ENCODE assay signal across 35 cellular contexts in genomic region chr6:8159966-8160365, GRCh38.
"Had no signal": no experiment of that assay in that cellular context is flagged by ENCODE, and none has a peak within 500 bp of the region (broad histone marks: within the 10 kb centered on the region; RNA-seq: fewer than 3 reads in every experiment).

No MANE protein-coding gene starts in this region.

- H3K4me3 Mint-ChIP-seq: activated B cell treated with CpG ODN at 0.5 μM for 24 hours; activated CD4-positive, alpha-beta memory T cell treated with anti-CD3 and anti-CD28 coated beads for 36 hours; activated CD8-positive, alpha-beta memory T cell treated with anti-CD3 and anti-CD28 coated beads, Interleukin-2, amount 10 ng/mL, durations not matched to agents 7 days and 5 days; activated naive CD4-positive, alpha-beta T cell treated with anti-CD3 and anti-CD28 coated beads, Interleukin-2, amount 10 ng/mL, durations not matched to agents 7 days and 5 days; activated naive CD8-positive, alpha-beta T cell; activated naive CD8-positive, alpha-beta T cell treated with anti-CD3 and anti-CD28 coated beads, Interleukin-2, amount 50 U/mL, for 24 hours; brain had no signal

- H3K4me1 Mint-ChIP-seq: activated B cell treated with CpG ODN at 0.5 μM for 24 hours; activated CD8-positive, alpha-beta memory T cell treated with anti-CD3 and anti-CD28 coated beads, Interleukin-2, amount 10 ng/mL, durations not matched to agents 7 days and 5 days; activated naive CD4-positive, alpha-beta T cell treated with anti-CD3 and anti-CD28 coated beads, Interleukin-2, amount 10 ng/mL, durations not matched to agents 7 days and 5 days; activated naive CD8-positive, alpha-beta T cell treated with anti-CD3 and anti-CD28 coated beads, Interleukin-2, amount 50 U/mL, for 24 hours; brain had no signal

- FAIRE-seq: bronchial epithelial cell, RCC 7860 had no signal

- H3K27ac Mint-ChIP-seq: activated B cell treated with CpG ODN at 0.5 μM for 24 hours; activated CD4-positive, alpha-beta memory T cell treated with anti-CD3 and anti-CD28 coated beads for 36 hours; activated CD8-positive, alpha-beta memory T cell treated with anti-CD3 and anti-CD28 coated beads, Interleukin-2, amount 10 ng/mL, durations not matched to agents 7 days and 5 days; activated naive CD4-positive, alpha-beta T cell treated with anti-CD3 and anti-CD28 coated beads, Interleukin-2, amount 10 ng/mL, durations not matched to agents 7 days and 5 days; activated naive CD8-positive, alpha-beta T cell; activated naive CD8-positive, alpha-beta T cell treated with anti-CD3 and anti-CD28 coated beads, Interleukin-2, amount 50 U/mL, for 24 hours; brain had no signal

- H3K9me3 Mint-ChIP-seq: activated B cell treated with CpG ODN at 0.5 μM for 24 hours had no signal

- ATAC-seq: activated CD8-positive, alpha-beta memory T cell treated with anti-CD3 and anti-CD28 coated beads, Interleukin-2, amount 10 ng/mL, durations not matched to agents 7 days and 5 days; activated naive CD8-positive, alpha-beta T cell treated with anti-CD3 and anti-CD28 coated beads, Interleukin-2, amount 50 U/mL, for 24 hours had no signal

- H3K27me3 Mint-ChIP-seq: activated naive CD4-positive, alpha-beta T cell treated with anti-CD3 and anti-CD28 coated beads, Interleukin-2, amount 10 ng/mL, durations not matched to agents 7 days and 5 days had no signal

- H3K27ac ChIP-seq: RWPE1, VCaP had no signal

- DNase-seq: activated B cell treated with CpG ODN at 0.5 μM for 24 hours; activated CD4-positive, alpha-beta memory T cell treated with anti-CD3 and anti-CD28 coated beads for 36 hours; activated CD4-positive, alpha-beta T cell treated with anti-CD3 and anti-CD28 coated beads for 4 hours; activated CD4-positive, alpha-beta T cell treated with anti-CD3 and anti-CD28 coated beads, Interleukin-2, amount 50 U/mL, for 1 hour; activated CD4-positive, CD25-positive, alpha-beta regulatory T cell treated with anti-CD3 and anti-CD28 coated beads, Interleukin-2, amount 50 U/mL, for 72 hours; activated CD8-positive, alpha-beta memory T cell treated with anti-CD3 and anti-CD28 coated beads for 24 hours; activated CD8-positive, alpha-beta memory T cell treated with anti-CD3 and anti-CD28 coated beads, Interleukin-2, amount 10 ng/mL, durations not matched to agents 7 days and 5 days; activated CD8-positive, alpha-beta memory T cell treated with anti-CD3 and anti-CD28 coated beads, Interleukin-2, amount 50 U/mL, for 48 hours; activated effector memory CD4-positive, alpha-beta T cell treated with Interleukin-2 at 50 U/mL for 16 hours; activated naive CD4-positive, alpha-beta T cell treated with anti-CD3 and anti-CD28 coated beads, Interleukin-2, amount 10 ng/mL, durations not matched to agents 7 days and 5 days; activated naive CD8-positive, alpha-beta T cell treated with anti-CD3 and anti-CD28 coated beads, Interleukin-2, amount 50 U/mL, for 24 hours; activated T-cell treated with anti-CD3 and anti-CD28 coated beads, Interleukin-2, amount 50 U/mL, for 48 hours; anterior cingulate cortex; caudate nucleus; Karpas-422; NCI-H1105; NCI-H1417 treated with DMSO at 0.1 percent for 48 hours; NCI-H1694; NCI-H1930; NCI-H2081 treated with DMSO at 0.1 percent for 48 hours; NCI-H446 treated with DMSO at 0.1 percent for 48 hours; NCI-H524; NCI-H69; NCI-H82; Right ventricle myocardium superior; SW 1271; T-helper 1 cell; T-helper 2 cell; T-helper 9 cell had no signal

- H3K36me3 Mint-ChIP-seq: activated CD4-positive, alpha-beta memory T cell treated with anti-CD3 and anti-CD28 coated beads for 36 hours; activated CD8-positive, alpha-beta memory T cell treated with anti-CD3 and anti-CD28 coated beads, Interleukin-2, amount 10 ng/mL, durations not matched to agents 7 days and 5 days; activated naive CD4-positive, alpha-beta T cell treated with anti-CD3 and anti-CD28 coated beads, Interleukin-2, amount 10 ng/mL, durations not matched to agents 7 days and 5 days; activated naive CD8-positive, alpha-beta T cell; brain had no signal
